18 cellular contexts compared by ENCODE assay signal in the genomic region with DNA sequence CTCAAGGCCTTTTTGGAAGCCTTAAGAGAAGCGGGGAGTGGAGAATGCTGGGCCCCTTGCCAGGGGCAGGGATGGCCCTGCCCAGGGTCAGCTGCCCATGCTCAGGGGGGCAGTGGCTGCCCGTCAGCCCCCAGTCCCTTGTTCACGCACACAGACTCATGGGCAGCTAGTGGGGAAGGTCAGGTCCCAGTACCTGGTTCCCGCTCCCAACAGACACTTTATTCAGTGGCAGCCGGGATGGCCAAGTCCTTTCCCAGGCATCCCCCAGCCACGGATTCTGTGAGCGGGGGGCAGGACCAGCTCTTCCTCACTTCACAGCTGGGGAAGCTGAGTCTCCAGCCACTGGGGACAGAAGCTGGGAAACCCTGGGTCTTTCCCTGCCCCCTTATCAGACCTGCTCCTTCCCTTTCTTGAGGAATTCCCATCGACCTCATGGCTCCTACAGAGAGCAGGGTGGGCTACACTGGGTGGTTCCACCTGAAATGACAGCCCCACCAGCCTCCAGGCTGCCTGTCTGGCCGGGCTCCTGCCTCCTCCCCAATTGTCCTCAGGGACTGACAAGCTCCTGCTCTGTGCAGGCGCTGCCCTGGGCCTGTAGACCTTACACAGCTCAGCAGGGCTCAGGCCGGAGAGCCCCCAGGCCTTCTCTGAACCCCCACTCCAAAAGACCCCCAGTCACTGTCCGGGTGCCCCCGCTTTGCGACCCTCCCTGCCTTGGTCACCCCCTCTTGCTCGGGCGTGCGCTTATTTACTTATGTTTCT.
DNase-seq lines count a peak whose midpoint lies in the region; ATAC-seq and TF ChIP-seq lines count a peak whose summit lies in the region.
"Had no signal": no experiment of that assay in that cellular context is flagged by ENCODE, and none has a peak within 500 bp of the region (broad histone marks: within the 10 kb centered on the region; RNA-seq: fewer than 3 reads in every experiment).

No MANE protein-coding gene starts in this region.

- no peak overlapping the region for H3K4me3 Mint-ChIP-seq in CD14-positive monocyte
- H3K4me3 Mint-ChIP-seq: CD4-positive, CD25-positive, alpha-beta regulatory T cell had no signal

- intact Hi-C loops in CD14-positive monocyte (cut with micrococcal nuclease) = no loop called here
- intact Hi-C loops in posterior vena cava (cut with DNase I) = no loop called here

- no peaks in the 10 kb centered on the region for H3K4me1 Mint-ChIP-seq in CD14-positive monocyte
- H3K4me1 Mint-ChIP-seq: CD4-positive, CD25-positive, alpha-beta regulatory T cell had no signal

- H3K36me3 Mint-ChIP-seq in CD14-positive monocyte = no peaks in the 10 kb centered on the region
- H3K36me3 Mint-ChIP-seq: CD4-positive, CD25-positive, alpha-beta regulatory T cell had no signal

- no peak for TF ChIP-seq CTCF in CD14-positive monocyte (IDR thresholded peaks at IDR 0.05)

- peaks cover 7 to 12% (median 7%) of the 10 kb centered on the region in 3 donors for H3K27me3 Mint-ChIP-seq in CD14-positive monocyte (ENCODE audit: low read depth in 3 of 3)
- H3K27me3 Mint-ChIP-seq: CD4-positive, CD25-positive, alpha-beta regulatory T cell had no signal

- H3K27ac Mint-ChIP-seq in CD14-positive monocyte = no peak overlapping the region

- DNase-seq in activated effector memory CD4-positive, alpha-beta T cell treated with anti-CD3 and anti-CD28 coated beads, Interleukin-2, amount 50 U/mL, for 16 hours = peak; percentile 61
- no peak for DNase-seq in activated effector memory CD4-positive, alpha-beta T cell treated with Interleukin-2 at 50 U/mL for 16 hours
- peak; percentile 20 for DNase-seq in CD14-positive monocyte (ENCODE audit: low spot score)
- peak; percentile 51 for DNase-seq in posterior vena cava (ENCODE audit: low spot score)
- no peak for DNase-seq in SKM-1 treated with dmso at 0.1 percent for 144 hours (lab: John Stamatoyannopoulos, UW; ENCODE audit: unreplicated experiment)
- no peak for DNase-seq in AG08396 (ENCODE audit: low spot score)
- DNase-seq in hippocampal formation (lab: John Stamatoyannopoulos, UW) = no peak
- DNase-seq: Calu3; CD4-positive, CD25-positive, alpha-beta regulatory T cell; DMS79 treated with DMSO at 0.1 percent for 48 hours; GDM1; GOT3; MV-4-11; NCI-H1417 treated with DMSO at 0.1 percent for 48 hours; NCI-H2029; NCI-H2171 treated with DMSO at 0.1 percent for 48 hours; NCI-H82 had no signal

- H3K9me3 Mint-ChIP-seq in CD14-positive monocyte = no peaks in the 10 kb centered on the region
- H3K9me3 Mint-ChIP-seq: CD4-positive, CD25-positive, alpha-beta regulatory T cell had no signal

- peak; percentile 11 for ATAC-seq in esophagus mucosa

Comparison
In these comparisons a context has a peak if more than half of its experiments do, and no peak if none do; other contexts are left out.
1. DNase-seq: peak in activated effector memory CD4-positive, alpha-beta T cell treated with anti-CD3 and anti-CD28 coated beads, Interleukin-2, amount 50 U/mL, for 16 hours (single experiment), CD14-positive monocyte (single experiment) and posterior vena cava (single experiment); none in activated effector memory CD4-positive, alpha-beta T cell treated with Interleukin-2 at 50 U/mL for 16 hours (single experiment), SKM-1 treated with dmso at 0.1 percent for 144 hours (single experiment), AG08396 (single experiment) and hippocampal formation (0 of 2).